ENCODE assay signal across 8 cellular contexts in genomic region chr12:108633534-108634224, GRCh38. TPM values are rescaled to one million over a fixed set of nuclear protein-coding genes. Genes with fewer than 3 reads are reported as not detected.
DNase-seq lines count a peak whose midpoint lies in the region; ATAC-seq and TF ChIP-seq lines count a peak whose summit lies in the region.

Gene SELPLG, minus strand, starts transcription at chr12:108633894. Its CDS starts 9,587 bp downstream, at chr12:108624307.

- H3K9me3 Mint-ChIP-seq in CD4-positive, alpha-beta T cell = no peaks in the 10 kb centered on the region
- no peaks in the 10 kb centered on the region for H3K9me3 Mint-ChIP-seq in IgD-negative memory B cell
- H3K9me3 Mint-ChIP-seq in activated CD4-positive, alpha-beta T cell treated with anti-CD3 and anti-CD28 coated beads, Interleukin-2, amount 10 ng/mL, durations not matched to agents 24 days and 14 days = no peaks in the 10 kb centered on the region
- H3K9me3 Mint-ChIP-seq in mesothelial cell of epicardium = no peaks in the 10 kb centered on the region

- CTCF ChIA-PET in CD4-positive, alpha-beta T cell (lab: Charles Lee) = interaction anchor here (0.9 to 10.2 kb wide), 12 partner anchors 13 to 459 kb away, joined by 3 to 128 read pairs (median 6); partner anchors contain the start of genes ALKBH2 and ISCU

- peak within 1 kb of the TSS; percentile 95 for H3K27ac ChIP-seq in CD4-positive, alpha-beta T cell (ENCODE audit: low read depth, low read length)
- peak within 1 kb of the TSS; percentile 22 to 29 for H3K27ac ChIP-seq in esophagus (ENCODE audit: low read depth in 2 of 2, low read length in 1 of 2)

- H3K27ac Mint-ChIP-seq in CD4-positive, alpha-beta T cell = peak within 1 kb of the TSS; percentile 100
- H3K27ac Mint-ChIP-seq in IgD-negative memory B cell (peak within 1 kb of the TSS; percentile 96 to 100 (median 100)), mesothelial cell of epicardium (no peak within 1 kb of the TSS)
- H3K27ac Mint-ChIP-seq in activated CD4-positive, alpha-beta T cell treated with anti-CD3 and anti-CD28 coated beads, Interleukin-2, amount 10 ng/mL, durations not matched to agents 24 days and 14 days = peak within 1 kb of the TSS; percentile 99

- no peaks in the 10 kb centered on the region for H3K9me3 ChIP-seq in CD4-positive, alpha-beta T cell (ENCODE audit: control insufficient read depth, low read length)
- no peaks in the 10 kb centered on the region for H3K9me3 ChIP-seq in esophagus (ENCODE audit: control insufficient read depth in 2 of 2, insufficient read depth in 1 of 2, low read depth in 1 of 2, low read length in 1 of 2)

- H3K36me3 ChIP-seq in esophagus (ENCODE audit: control insufficient read depth in 2 of 2, insufficient read depth in 2 of 2, low read length in 1 of 2) = no peaks in the 10 kb centered on the region

- peak within 1 kb of the TSS; percentile 98 for H3K4me3 Mint-ChIP-seq in CD4-positive, alpha-beta T cell
- H3K4me3 Mint-ChIP-seq in IgD-negative memory B cell (peak within 1 kb of the TSS; percentile 87 to 97 (median 96)), mesothelial cell of epicardium (no peak within 1 kb of the TSS)
- H3K4me3 Mint-ChIP-seq in activated CD4-positive, alpha-beta T cell treated with anti-CD3 and anti-CD28 coated beads, Interleukin-2, amount 10 ng/mL, durations not matched to agents 24 days and 14 days = peak within 1 kb of the TSS; percentile 98

- POLR2A ChIA-PET in CD4-positive, alpha-beta T cell (lab: Charles Lee) = interaction anchor here (0.5 to 8.5 kb wide), 18 partner anchors 12 to 1678 kb away, joined by 3 to 186 read pairs (median 7); partner anchors contain the start of genes ISCU, SART3, SSH1 and TMEM263

- peaks cover 73% of the 10 kb centered on the region for H3K4me1 Mint-ChIP-seq in CD4-positive, alpha-beta T cell (ENCODE audit: low read depth)
- H3K4me1 Mint-ChIP-seq in IgD-negative memory B cell (peaks cover 25 to 66% (median 63%) of the 10 kb centered on the region in 3 donors), mesothelial cell of epicardium (peaks cover 41% of the 10 kb centered on the region)
- peaks cover 73% of the 10 kb centered on the region for H3K4me1 Mint-ChIP-seq in activated CD4-positive, alpha-beta T cell treated with anti-CD3 and anti-CD28 coated beads, Interleukin-2, amount 10 ng/mL, durations not matched to agents 24 days and 14 days

- peak; percentile 69 for ATAC-seq in CD4-positive, alpha-beta T cell (ENCODE audit: poor library complexity)
- ATAC-seq in GM21360 (IDR thresholded peaks at IDR 0.05; ENCODE audit: unreplicated experiment) = peak; percentile 53

- 57 to 66% methylated on average over 11 to 13 of the region's 13 CpGs for WGBS in esophagus, 2 donors

- peak; percentile 76 to 92 (median 82) for DNase-seq in CD4-positive, alpha-beta T cell
- DNase-seq in activated CD4-positive, alpha-beta T cell treated with anti-CD3 and anti-CD28 coated beads, Interleukin-2, amount 10 ng/mL, durations not matched to agents 24 days and 14 days = peak; percentile 95
- DNase-seq in stimulated activated CD4-positive, alpha-beta T cell treated with anti-CD3 and anti-CD28 coated beads, Interleukin-12 subunit alpha, Interleukin-12 subunit beta, amount 100 ng/mL, for 4 hours = peak; percentile 65
- DNase-seq in LoVo (ENCODE audit: low spot score) (no peak), mesothelial cell of epicardium (ENCODE audit: low spot score in 2 of 2, unreplicated experiment in 2 of 2) (no peak)

- peaks cover 42% of the 10 kb centered on the region for H3K36me3 Mint-ChIP-seq in CD4-positive, alpha-beta T cell (ENCODE audit: low read depth)
- H3K36me3 Mint-ChIP-seq in IgD-negative memory B cell (peaks cover 2% of the 10 kb centered on the region), mesothelial cell of epicardium (no peaks in the 10 kb centered on the region)
- H3K36me3 Mint-ChIP-seq in activated CD4-positive, alpha-beta T cell treated with anti-CD3 and anti-CD28 coated beads, Interleukin-2, amount 10 ng/mL, durations not matched to agents 24 days and 14 days (ENCODE audit: low read depth) = peaks cover 23% of the 10 kb centered on the region

- no peak for TF ChIP-seq CTCF in CD4-positive, alpha-beta T cell (IDR thresholded peaks at IDR 0.05)
- no peak for TF ChIP-seq CTCF in mesothelial cell of epicardium (IDR thresholded peaks at IDR 0.05; ENCODE audit: unreplicated experiment)

- intact Hi-C loops in CD4-positive, alpha-beta T cell (cut with DNase I, micrococcal nuclease) = loop anchor here (1.0 to 10.0 kb wide), 8 partner anchors 15 to 464 kb away; partner anchors contain the start of genes CORO1C (in 2 of the 2), ISCU (in 1 of the 2), UNG (in 1 of the 2) and USP30 (in 1 of the 2)
- intact Hi-C loops in activated CD4-positive, alpha-beta T cell treated with anti-CD3 and anti-CD28 coated beads, Interleukin-2, amount 10 ng/mL, durations not matched to agents 24 days and 14 days (cut with micrococcal nuclease) = loop anchor here (1.0 to 5.0 kb wide), 8 partner anchors 17 to 871 kb away; partner anchors contain the start of genes CORO1C, PRDM4, UNG and USP30

- peak within 1 kb of the TSS; percentile 16 to 31 for H3K4me3 ChIP-seq in esophagus (ENCODE audit: low read depth in 1 of 2, low read length in 2 of 2)

- no peaks in the 10 kb centered on the region for H3K27me3 Mint-ChIP-seq in CD4-positive, alpha-beta T cell
- H3K27me3 Mint-ChIP-seq in IgD-negative memory B cell (no peaks in the 10 kb centered on the region), mesothelial cell of epicardium (ENCODE audit: low read depth) (no peaks in the 10 kb centered on the region)
- H3K27me3 Mint-ChIP-seq in activated CD4-positive, alpha-beta T cell treated with anti-CD3 and anti-CD28 coated beads, Interleukin-2, amount 10 ng/mL, durations not matched to agents 24 days and 14 days = no peaks in the 10 kb centered on the region

- peaks cover 7 to 9% of the 10 kb centered on the region in 2 donors for H3K4me1 ChIP-seq in esophagus (ENCODE audit: control insufficient read depth in 2 of 2, insufficient read depth in 2 of 2, low read length in 1 of 2)

- H3K27me3 ChIP-seq in CD4-positive, alpha-beta T cell (ENCODE audit: control insufficient read depth, insufficient read depth, low read length) = no peaks in the 10 kb centered on the region
- no peaks in the 10 kb centered on the region for H3K27me3 ChIP-seq in esophagus (ENCODE audit: control insufficient read depth in 1 of 2, insufficient read depth in 2 of 2, low read length in 2 of 2)

RNA-seq across cellular contexts. Expression of gene SELPLG, which starts in this region (rescaled TPM):
- total RNA-seq in CD4-positive, alpha-beta T cell = 10 to 100 TPM; 25.7 to 27.8 TPM
- polyA plus RNA-seq in IgD-negative memory B cell (37.0 TPM), esophagus (1 to 10 TPM in 1 of 2 donors, under 1 TPM in 1; 0.86 to 2.0 TPM)
- total RNA-seq in activated CD4-positive, alpha-beta T cell treated with anti-CD3 and anti-CD28 coated beads, Interleukin-2, amount 10 ng/mL, durations not matched to agents 24 days and 14 days = 47.4 and 49.4 TPM in 2 replicates
- 0.33 to 0.47 TPM in 2 of 3 replicates, not detected in the other for total RNA-seq in mesothelial cell of epicardium

Comparison
In these comparisons a context has a peak if more than half of its experiments do, and no peak if none do; other contexts are left out.
1. RNA of gene SELPLG (total RNA-seq): 47.4 to 49.4 TPM in activated CD4-positive, alpha-beta T cell treated with anti-CD3 and anti-CD28 coated beads, Interleukin-2, amount 10 ng/mL, durations not matched to agents 24 days and 14 days and 25.7 to 27.8 TPM in CD4-positive, alpha-beta T cell; 0.33 to 0.47 TPM in mesothelial cell of epicardium; every median in the first group is over 10 times any median in the second.
2. RNA of gene SELPLG (polyA plus RNA-seq): 37.0 TPM in IgD-negative memory B cell (single experiment); 0.86 to 2.0 TPM in esophagus; every median in the first group is over 10 times any median in the second.
3. DNase-seq: peak in CD4-positive, alpha-beta T cell (10 of 10), activated CD4-positive, alpha-beta T cell treated with anti-CD3 and anti-CD28 coated beads, Interleukin-2, amount 10 ng/mL, durations not matched to agents 24 days and 14 days (single experiment) and stimulated activated CD4-positive, alpha-beta T cell treated with anti-CD3 and anti-CD28 coated beads, Interleukin-12 subunit alpha, Interleukin-12 subunit beta, amount 100 ng/mL, for 4 hours (single experiment); none in LoVo (single experiment) and mesothelial cell of epicardium (0 of 2).